8 cellular contexts compared by ENCODE assay signal in genomic region chr1:200302893-200303250, GRCh38.
DNase-seq lines count a peak whose midpoint lies in the region; ATAC-seq and TF ChIP-seq lines count a peak whose summit lies in the region.

No MANE protein-coding gene starts in this region.

- no peaks in the 10 kb centered on the region for H3K27me3 ChIP-seq in SK-N-SH (ENCODE audit: insufficient read depth)
- no peaks in the 10 kb centered on the region for H3K27me3 ChIP-seq in osteoblast (ENCODE audit: insufficient read depth, low read length)

- H3K79me2 ChIP-seq in SK-N-SH (ENCODE audit: insufficient read depth) (no peaks in the 10 kb centered on the region), osteoblast (ENCODE audit: insufficient read depth, low read length) (no peaks in the 10 kb centered on the region)

- H3K4me1 ChIP-seq in SK-N-SH (ENCODE audit: control insufficient read depth in 1 of 2, insufficient read depth in 2 of 2, low read depth in 1 of 2, low read length in 1 of 2) = peaks cover 0 to 7% of the 10 kb centered on the region in 2 experiments; a peak in 3 of 4 replicates
- H3K4me1 ChIP-seq in osteoblast (ENCODE audit: insufficient read depth, low read length) = peaks cover 3% of the 10 kb centered on the region

- CTCF ChIA-PET in SK-N-SH (lab: Yijun Ruan, JAX) = interaction anchor here (1.3 to 1.5 kb wide), 2 partner anchors 29 to 61 kb away, joined by 3 read pairs; no protein-coding TSS in a partner anchor

- H3K9me2 ChIP-seq in SK-N-SH = no peaks in the 10 kb centered on the region

- POLR2A ChIA-PET in SK-N-SH (lab: Yijun Ruan, JAX) = no interaction called here

- no peak overlapping the region for H3K27ac ChIP-seq in SK-N-SH (ENCODE audit: low read depth in 2 of 2, low read length in 1 of 2)
- peak overlapping the region; percentile 59 for H3K27ac ChIP-seq in osteoblast (ENCODE audit: low read depth, low read length)

- no peaks in the 10 kb centered on the region for H3K9me3 ChIP-seq in SK-N-SH
- H3K9me3 ChIP-seq in osteoblast (ENCODE audit: low read depth, low read length) = no peaks in the 10 kb centered on the region

- H3K4me3 ChIP-seq in SK-N-SH (ENCODE audit: low read depth in 2 of 2, low read length in 1 of 2) = peak overlapping the region; percentile 69 to 95
- H3K4me3 ChIP-seq in fibroblast of pulmonary artery (replicated peaks; ENCODE audit: low read depth, low read length) = peak overlapping the region; percentile 74
- H3K4me3 ChIP-seq in osteoblast (ENCODE audit: insufficient read depth, low read length) = peak overlapping the region; percentile 88

- DNase-seq in NCI-H2227 (lab: John Stamatoyannopoulos, UW; ENCODE audit: unreplicated experiment) (peak; percentile 57), NCI-H2227 treated with DMSO at 0.1 percent for 48 hours (lab: John Stamatoyannopoulos, UW) (no peak), SK-N-SH (peak; percentile 22), fibroblast of pulmonary artery (ENCODE audit: low read depth) (no peak), osteoblast (ENCODE audit: insufficient read length, low spot score, missing footprints) (no peak), NCI-H128 (lab: John Stamatoyannopoulos, UW; ENCODE audit: unreplicated experiment) (no peak)
- no peak for DNase-seq in stimulated activated CD4-positive, alpha-beta T cell treated with anti-CD3 and anti-CD28 coated beads, Interleukin-15, amount 100 ng/mL, for 24 hours

- H2AFZ ChIP-seq in SK-N-SH (ENCODE audit: low read depth) = peak overlapping the region; percentile 95; the same call in 1 of the 2 replicates
- peak overlapping the region; percentile 96 for H2AFZ ChIP-seq in osteoblast (ENCODE audit: low read length)

- TF ChIP-seq CTCF in SK-N-SH (IDR thresholded peaks at IDR 0.05) = no peak
- TF ChIP-seq CTCF in fibroblast of pulmonary artery (IDR thresholded peaks at IDR 0.05; ENCODE audit: low read length, missing control alignments) = no peak
- TF ChIP-seq CTCF in osteoblast (IDR thresholded peaks at IDR 0.05; ENCODE audit: extremely low read depth, low read depth, low read length) = no peak

- WGBS in SK-N-SH (ENCODE audit: low lambda C conversion rate) = 46% methylated on average over 12 of the region's 12 CpGs

- no peak for ATAC-seq in GM18502 (IDR thresholded peaks at IDR 0.05; ENCODE audit: poor library complexity, unreplicated experiment)

- H4K20me1 ChIP-seq in SK-N-SH (ENCODE audit: insufficient read depth) (no peaks in the 10 kb centered on the region), osteoblast (ENCODE audit: insufficient read depth, low read length) (no peaks in the 10 kb centered on the region)

- H3K36me3 ChIP-seq in SK-N-SH (replicated peaks in 1 of 2; ENCODE audit: control insufficient read depth in 1 of 2, insufficient read depth in 2 of 2, low read length in 1 of 2) (no peaks in the 10 kb centered on the region), osteoblast (ENCODE audit: insufficient read depth, low read length) (no peaks in the 10 kb centered on the region)

- no peak for TF ChIP-seq EP300 in SK-N-SH (IDR thresholded peaks at IDR 0.05; ENCODE audit: borderline replicate concordance in 1 of 2, low read depth in 1 of 2, low read length in 1 of 2)

- no peak overlapping the region for H3K9ac ChIP-seq in SK-N-SH

- H3K4me2 ChIP-seq in SK-N-SH (peak overlapping the region; percentile 95), osteoblast (ENCODE audit: insufficient read depth, low read length) (peak overlapping the region; percentile 98)

- TF ChIP-seq RAD21 in SK-N-SH (IDR thresholded peaks at IDR 0.05; ENCODE audit: low read length) = no peak

- H3F3A ChIP-seq in SK-N-SH (replicated peaks; ENCODE audit: insufficient read depth) = no peaks in the 10 kb centered on the region

TF ChIP-seq in SK-N-SH, 30 proteins besides CTCF, POLR2A, EP300 and RAD21:
- TF ChIP-seq TAF1 (IDR thresholded peaks at IDR 0.05; ENCODE audit: borderline replicate concordance, low read depth, low read length) (no peak), PBX3 (IDR thresholded peaks at IDR 0.05) (no peak), FOSL2 (IDR thresholded peaks at IDR 0.05; ENCODE audit: borderline replicate concordance, low read depth) (no peak), RFX5 (IDR thresholded peaks at IDR 0.05; ENCODE audit: low read length) (no peak), USF2 (IDR thresholded peaks at IDR 0.05; ENCODE audit: borderline replicate concordance, low read depth, low read length) (no peak), RXRA (IDR thresholded peaks at IDR 0.05; ENCODE audit: borderline replicate concordance, low read depth) (no peak), NFIC (IDR thresholded peaks at IDR 0.05; ENCODE audit: borderline replicate concordance) (no peak), CHD2 (IDR thresholded peaks at IDR 0.05; ENCODE audit: low read length, partially characterized antibody) (no peak), IRF3 (IDR thresholded peaks at IDR 0.05; ENCODE audit: low read depth, low read length) (no peak), RCOR1 (IDR thresholded peaks at IDR 0.05; ENCODE audit: low read length) (no peak), MEF2A (IDR thresholded peaks at IDR 0.05; ENCODE audit: borderline replicate concordance, low read depth) (no peak), FOXJ3 (CRISPR knock-in tag; IDR thresholded peaks at IDR 0.05) (no peak), TEAD4 (IDR thresholded peaks at IDR 0.05; ENCODE audit: borderline replicate concordance, insufficient read depth) (no peak), USF1 (IDR thresholded peaks at IDR 0.05; ENCODE audit: borderline replicate concordance, low read depth) (no peak), NRF1 (IDR thresholded peaks at IDR 0.05; ENCODE audit: low read depth, low read length) (no peak), YY1 (IDR thresholded peaks at IDR 0.05; ENCODE audit: low read depth) (no peak), POLR2AphosphoS5 (IDR thresholded peaks at IDR 0.05; ENCODE audit: low read depth, low read length) (no peak), FOXM1 (IDR thresholded peaks at IDR 0.05; ENCODE audit: low read depth) (no peak), GABPA (IDR thresholded peaks at IDR 0.05; ENCODE audit: low read depth) (no peak), ELF1 (IDR thresholded peaks at IDR 0.05) (no peak)

Comparison
In these comparisons a context has a peak if more than half of its experiments do, and no peak if none do; other contexts are left out.
1. DNase-seq: peak in NCI-H2227 (single experiment) and SK-N-SH (single experiment); none in NCI-H2227 treated with DMSO at 0.1 percent for 48 hours (single experiment), fibroblast of pulmonary artery (single experiment), osteoblast (single experiment), stimulated activated CD4-positive, alpha-beta T cell treated with anti-CD3 and anti-CD28 coated beads, Interleukin-15, amount 100 ng/mL, for 24 hours (single experiment) and NCI-H128 (single experiment).
2. Peak in every context shown above with its lines, with median percentiles within 50 percentile points of each other: H3K4me3 ChIP-seq.